28 cellular contexts compared by ENCODE assay signal in genomic region chr13:68199271-68199670, GRCh38.
"Had no signal": no experiment of that assay in that cellular context is flagged by ENCODE, and none has a peak within 500 bp of the region (broad histone marks: within the 10 kb centered on the region; RNA-seq: fewer than 3 reads in every experiment).

No MANE protein-coding gene starts in this region.

- H3K27me3 ChIP-seq: body of pancreas, cardiac muscle cell, colonic mucosa, heart left ventricle had no signal

- H3K27ac ChIP-seq: body of pancreas, cardiac muscle cell, colonic mucosa, heart left ventricle, VCaP had no signal

- H3K4me3 ChIP-seq: body of pancreas, cardiac muscle cell, colonic mucosa, heart left ventricle had no signal

- H3K9me3 ChIP-seq: body of pancreas, colonic mucosa, heart left ventricle had no signal

- FAIRE-seq: endometrium, endothelial cell of umbilical vein, frontal cortex had no signal

- H3K36me3 ChIP-seq: cardiac muscle cell, colonic mucosa, heart left ventricle had no signal

- DNase-seq: activated CD4-positive, alpha-beta memory T cell treated with anti-CD3 and anti-CD28 coated beads, Interleukin-2, amount 10 ng/mL, durations not matched to agents 7 days and 5 days; activated CD4-positive, alpha-beta T cell treated with anti-CD3 and anti-CD28 coated beads for 1 hour; activated CD4-positive, alpha-beta T cell treated with anti-CD3 and anti-CD28 coated beads for 4 hours; activated CD4-positive, alpha-beta T cell treated with anti-CD3 and anti-CD28 coated beads, Interleukin-2, amount 10 ng/mL, durations not matched to agents 7 days and 5 days; activated CD4-positive, alpha-beta T cell treated with anti-CD3 and anti-CD28 coated beads, Interleukin-2, amount 50 U/mL, for 4 hours; activated effector memory CD4-positive, alpha-beta T cell treated with Interleukin-2 at 50 U/mL for 16 hours; activated gamma-delta T cell treated with Interleukin-2 at 50 U/mL for 16 hours; activated naive CD4-positive, alpha-beta T cell treated with anti-CD3 and anti-CD28 coated beads, Interleukin-2, amount 50 U/mL, for 16 hours; activated naive CD4-positive, alpha-beta T cell treated with Interleukin-2 at 50 U/mL for 16 hours; activated T-cell treated with anti-CD3 and anti-CD28 coated beads, Interleukin-2, amount 50 U/mL, for 4 hours; amniotic stem cell; anterior cingulate cortex; body of pancreas; central memory CD4-positive, alpha-beta T cell; cerebellar nuclear complex; colonic mucosa; effector CD8-positive, alpha-beta T cell; foreskin fibroblast; glutamatergic neuron; heart left ventricle; T-helper 1 cell; T-helper 17 cell; T1000 had no signal

- H3K4me1 ChIP-seq: body of pancreas, colonic mucosa, heart left ventricle had no signal
